Comparison of ENCODE assay signal across 24 cellular contexts in genomic region chr2:46924038-46924437, GRCh38. TPM values are rescaled to one million over a fixed set of nuclear protein-coding genes. Genes with fewer than 3 reads are reported as not detected.
DNase-seq lines count a peak whose midpoint lies in the region; ATAC-seq, FAIRE-seq and TF ChIP-seq lines count a peak whose summit lies in the region.
"Had no signal": no experiment of that assay in that cellular context is flagged by ENCODE, and none has a peak within 500 bp of the region (broad histone marks: within the 10 kb centered on the region; RNA-seq: fewer than 3 reads in every experiment).

No MANE protein-coding gene starts in this region.

- WGBS in K562 (ENCODE audit: insufficient coverage, low coverage, missing lambda C conversion rate): 89% methylated on average over 2 of the region's 2 CpGs

- peaks cover 30% of the 10 kb centered on the region for H3K36me3 ChIP-seq in BLaER1
- 0 out of 2 replicates have a peak, but pooled peaks cover 6% of the 10 kb centered on the region for H3K36me3 ChIP-seq in PC-9 (ENCODE audit: low read depth)
- no peaks in the 10 kb centered on the region for H3K36me3 ChIP-seq in K562 (ENCODE audit: control insufficient read depth, insufficient read depth, low read length)
- H3K36me3 ChIP-seq: BE2C had no signal

- TF ChIP-seq CTCF in PC-9 (conservative IDR thresholded peaks at IDR 0.05) (0 out of 2 replicates have a peak, but pooled peaks have one; percentile 2), K562 (IDR thresholded peaks at IDR 0.05 in 2 of 3, conservative IDR thresholded peaks at IDR 0.05 in 1 of 3; ENCODE audit: insufficient read depth in 2 of 3, low read depth in 1 of 3, low read length in 3 of 3) (no peak)

- no peaks in the 10 kb centered on the region for H3K9me2 ChIP-seq in PC-9 (ENCODE audit: insufficient read depth)

- peaks cover 43% of the 10 kb centered on the region for H3K79me2 ChIP-seq in PC-9 (ENCODE audit: low read depth)
- no peaks in the 10 kb centered on the region for H3K79me2 ChIP-seq in K562 (ENCODE audit: control insufficient read depth, insufficient read depth, low read length)

- no peak for TF ChIP-seq EP300 in K562 (IDR thresholded peaks at IDR 0.05; ENCODE audit: low read length)

- no TSS peak for BruUV-seq in PC-9 (replicated peaks; lab: Mats Ljungman, UMichigan)
- BruUV-seq in K562 (replicated peaks; lab: Mats Ljungman, UMichigan): no TSS peak

- H3K9ac ChIP-seq in BLaER1: no peak overlapping the region
- no peak overlapping the region for H3K9ac ChIP-seq in K562 (ENCODE audit: insufficient read depth in 1 of 2, low read depth in 2 of 2, low read length in 2 of 2)

- H3K4me2 ChIP-seq in BLaER1 (peak overlapping the region; percentile 35), PC-9 (no peak overlapping the region; the same call in none of the 2 replicates), K562 (ENCODE audit: insufficient read depth, low read length) (no peak overlapping the region)
- H3K4me2 ChIP-seq: GM23338 had no signal

- no peak for TF ChIP-seq POLR2A in K562 (conservative IDR thresholded peaks at IDR 0.05)

- POLR2A ChIA-PET in PC-9 (lab: Charles Lee; ENCODE audit: unreplicated experiment) (interaction anchor here (0.7 kb wide), 2 partner anchors 146 to 263 kb away, joined by 5 to 23 read pairs; no protein-coding TSS in a partner anchor), K562 (lab: Yijun Ruan, JAX) (interaction anchor here (0.7 to 0.9 kb wide), 2 partner anchors 8 to 16 kb away, joined by 3 to 5 read pairs; partner anchors contain the start of gene MCFD2)

- H2AFZ ChIP-seq in PC-9 (no peak overlapping the region), K562 (ENCODE audit: low read depth, low read length) (no peak overlapping the region)
- H2AFZ ChIP-seq: GM23338 had no signal

- peaks cover 23% of the 10 kb centered on the region for H3K4me1 ChIP-seq in BLaER1
- peaks cover 60% of the 10 kb centered on the region for H3K4me1 ChIP-seq in PC-9 (replicated peaks; ENCODE audit: insufficient read depth)
- no peaks in the 10 kb centered on the region for H3K4me1 ChIP-seq in K562 (replicated peaks in 1 of 2; ENCODE audit: control insufficient read depth in 2 of 2, insufficient read depth in 2 of 2, low read length in 2 of 2)
- H3K4me1 ChIP-seq: BE2C had no signal

- TF ChIP-seq RAD21 in K562 (CRISPR knock-in tag; conservative IDR thresholded peaks at IDR 0.05 in 1 of 2, IDR thresholded peaks at IDR 0.05 in 1 of 2): no peak

- H3K9me1 ChIP-seq in K562 (ENCODE audit: control insufficient read depth, insufficient read depth, low read length): no peaks in the 10 kb centered on the region

- DNase-seq in ELF-1 (ENCODE audit: low read depth, low spot score) (peak; percentile 20), PC-9 (no peak), K562 (ENCODE audit: extremely low read depth in 1 of 4, low spot score in 3 of 4) (no peak)
- DNase-seq: 8988T; ACHN; AML-193; BE2C; C1 segment of cervical spinal cord; Calu3; CD4-positive, alpha-beta memory T cell; COR-L47; DMS53; DMS79 treated with DMSO at 0.1 percent for 48 hours; GDM1; H9; HFFc6 had no signal

- H3K27ac ChIP-seq in BLaER1 (no peak overlapping the region), PC-9 (no peak overlapping the region), K562 (ENCODE audit: extremely low read depth, low read depth, low read length) (no peak overlapping the region)
- H3K27ac ChIP-seq: A549 had no signal

- no peaks in the 10 kb centered on the region for H3K27me3 ChIP-seq in BLaER1
- no peaks in the 10 kb centered on the region for H3K27me3 ChIP-seq in PC-9 (ENCODE audit: insufficient read depth, low read depth)
- H3K27me3 ChIP-seq in K562 (ENCODE audit: control insufficient read depth in 2 of 2, insufficient read depth in 2 of 2, low read length in 2 of 2): no peaks in the 10 kb centered on the region
- H3K27me3 ChIP-seq: BE2C had no signal

- CTCF ChIA-PET in PC-9 (lab: Charles Lee) (interaction anchor here (0.6 to 0.7 kb wide), 4 partner anchors 10 to 303 kb away, joined by 3 to 9 read pairs (median 4); no protein-coding TSS in a partner anchor), K562 (lab: Yijun Ruan, JAX; ENCODE audit: low intra/inter-chr PET ratio) (interaction anchor here (0.6 kb wide), 1 partner anchor 858 kb away, joined by 3 read pairs; no protein-coding TSS in a partner anchor)

- intact Hi-C loops in PC-9 (cut with micrococcal nuclease; ENCODE audit: unreplicated experiment) (no loop called here), K562 (cut with micrococcal nuclease) (no loop called here)

- ATAC-seq in K562 (no peak), GM19023 (IDR thresholded peaks at IDR 0.05; ENCODE audit: unreplicated experiment) (no peak), HG03354 (IDR thresholded peaks at IDR 0.05; ENCODE audit: poor library complexity, severe bottlenecking, unreplicated experiment) (no peak), HG02759 (IDR thresholded peaks at IDR 0.05; ENCODE audit: unreplicated experiment) (no peak), HG03571 (IDR thresholded peaks at IDR 0.05; ENCODE audit: unreplicated experiment) (no peak)
- ATAC-seq: GM23338 had no signal

- H3K9me3 ChIP-seq in BLaER1: peaks cover 35% of the 10 kb centered on the region
- H3K9me3 ChIP-seq in PC-9 (ENCODE audit: insufficient read depth, low read depth): peaks cover 7% of the 10 kb centered on the region
- H3K9me3 ChIP-seq in K562 (replicated peaks; ENCODE audit: control insufficient read depth, insufficient read depth, low read depth, low read length): peaks cover 9% of the 10 kb centered on the region; the same call in 1 of the 2 replicates
- H3K9me3 ChIP-seq: BE2C had no signal

- in situ Hi-C loops in K562 (cut with MboI): no loop called here

- no peak overlapping the region for H3K4me3 ChIP-seq in BLaER1
- no peak overlapping the region for H3K4me3 ChIP-seq in PC-9
- H3K4me3 ChIP-seq in K562: no peak overlapping the region
- H3K4me3 ChIP-seq: A549, GM23338 had no signal

- peaks cover 40% of the 10 kb centered on the region for H3F3A ChIP-seq in PC-9 (ENCODE audit: insufficient read depth, low read depth)

- no peaks in the 10 kb centered on the region for H4K20me1 ChIP-seq in BLaER1
- no peaks in the 10 kb centered on the region for H4K20me1 ChIP-seq in PC-9 (ENCODE audit: insufficient read depth)
- H4K20me1 ChIP-seq in K562 (replicated peaks; ENCODE audit: control insufficient read depth, insufficient read depth, low read length): no peaks in the 10 kb centered on the region

- no peak for FAIRE-seq in K562 (lab: Jason Lieb, UNC)
- FAIRE-seq: A549, GM12891 had no signal

TF ChIP-seq in K562, 482 proteins besides CTCF, POLR2A, EP300 and RAD21 (continues in another document):
- no peak for TF ChIP-seq MTA2 (IDR thresholded peaks at IDR 0.05; ENCODE audit: low read depth)
- TF ChIP-seq ASH1L (IDR thresholded peaks at IDR 0.05; ENCODE audit: borderline replicate concordance, low read depth, partially characterized antibody): no peak
- TF ChIP-seq ZNF384 (IDR thresholded peaks at IDR 0.05; ENCODE audit: low read depth, low read length): peak; percentile 85
- TF ChIP-seq ZBTB1 (CRISPR knock-in tag; IDR thresholded peaks at IDR 0.05; ENCODE audit: borderline replicate concordance, low read depth): no peak
- TF ChIP-seq NR2F6 (CRISPR knock-in tag; IDR thresholded peaks at IDR 0.05): no peak
- no peak for TF ChIP-seq MAFK (IDR thresholded peaks at IDR 0.05; ENCODE audit: low read length)

RNA-seq across cellular contexts. Expression of gene MCFD2, which starts 8.4 kb away (rescaled TPM):
- total RNA-seq in PC-9 (2021) (127 and 163 TPM in 2 replicates), K562 (2014; rRNA removed) (78.6 and 82.9 TPM in 2 replicates), K562 (2014; rRNA removed; fragmentation: Illumina TruSeq; extraction: Trizol) (99.4 and 117 TPM in 2 replicates), K562 (2015; rRNA removed; fragmentation: Illumina TruSeq; extraction: Trizol) (95.8 and 100 TPM in 2 replicates), K562 (2021) (115 and 125 TPM in 2 replicates)
- total RNA-seq in K562 (2011; cell fraction: chromatin; rRNA removed; ENCODE audit: low replicate concordance): 97.6 and 157 TPM in 2 replicates
- total RNA-seq in K562 (2011; cell fraction: nucleolus; rRNA removed): 127 and 128 TPM in 2 replicates
- total RNA-seq in K562 (2011; cell fraction: nucleoplasm; rRNA removed): 152 and 201 TPM in 2 replicates
- polyA plus RNA-seq in K562 (2011; rRNA removed) (165 and 201 TPM in 2 replicates), K562 (2014; fragmentation: Illumina TruSeq; extraction: Trizol) (110 and 123 TPM in 2 replicates), K562 (2014; fragmentation: Nextera tagmentation; extraction: Ambion mirVana) (100 to 1,000 TPM; 217 to 237 TPM), K562 (2014; rRNA removed) (94.0 and 99.3 TPM in 2 replicates)
- polyA plus RNA-seq in K562 (2011; cell fraction: cytosol; rRNA removed): 73.3 and 94.0 TPM in 2 replicates
- polyA plus RNA-seq in K562 (2011; cell fraction: nucleus; rRNA removed): 44.7 and 52.8 TPM in 2 replicates
- 122 and 156 TPM in 2 replicates for polyA plus RNA-seq in K562 (2012)
- 227 and 238 TPM in 2 replicates for polyA minus RNA-seq in K562 (2011; rRNA and poly(A)+ RNA removed)
- 45.9 and 53.0 TPM in 2 replicates for polyA minus RNA-seq in K562 (2011; cell fraction: cytosol; rRNA and poly(A)+ RNA removed)
- polyA minus RNA-seq in K562 (2011; cell fraction: nucleus; rRNA and poly(A)+ RNA removed): 34.2 and 54.3 TPM in 2 replicates

RNA-seq across cellular contexts. Expression of gene TTC7A, which starts 17.0 kb away (rescaled TPM):
- total RNA-seq in PC-9 (2021): 66.8 and 80.9 TPM in 2 replicates
- 30.2 and 61.4 TPM in 2 replicates for total RNA-seq in K562 (2011; cell fraction: chromatin; rRNA removed; ENCODE audit: low replicate concordance)
- 25.0 and 33.5 TPM in 2 replicates for total RNA-seq in K562 (2011; cell fraction: nucleolus; rRNA removed)
- 22.7 and 28.2 TPM in 2 replicates for total RNA-seq in K562 (2011; cell fraction: nucleoplasm; rRNA removed)
- 9.3 and 10.9 TPM in 2 replicates for total RNA-seq in K562 (2014; rRNA removed)
- total RNA-seq in K562 (2014; rRNA removed; fragmentation: Illumina TruSeq; extraction: Trizol): 4.2 and 4.8 TPM in 2 replicates
- total RNA-seq in K562 (2015; rRNA removed; fragmentation: Illumina TruSeq; extraction: Trizol): 5.8 and 5.9 TPM in 2 replicates
- 14.5 and 15.0 TPM in 2 replicates for total RNA-seq in K562 (2021)
- 7.1 and 9.3 TPM in 2 replicates for polyA plus RNA-seq in K562 (2011; rRNA removed)
- polyA plus RNA-seq in K562 (2011; cell fraction: cytosol; rRNA removed): 5.9 and 9.1 TPM in 2 replicates
- 26.0 and 36.1 TPM in 2 replicates for polyA plus RNA-seq in K562 (2011; cell fraction: nucleus; rRNA removed)
- polyA plus RNA-seq in K562 (2012): 10.1 and 12.3 TPM in 2 replicates
- polyA plus RNA-seq in K562 (2014; fragmentation: Illumina TruSeq; extraction: Trizol): 7.7 and 8.8 TPM in 2 replicates
- polyA plus RNA-seq in K562 (2014; fragmentation: Nextera tagmentation; extraction: Ambion mirVana): under 1 TPM; 0.68 to 0.70 TPM
- 6.8 and 7.7 TPM in 2 replicates for polyA plus RNA-seq in K562 (2014; rRNA removed)
- 7.8 and 7.9 TPM in 2 replicates for polyA minus RNA-seq in K562 (2011; rRNA and poly(A)+ RNA removed)
- polyA minus RNA-seq in K562 (2011; cell fraction: cytosol; rRNA and poly(A)+ RNA removed): 5.4 and 8.4 TPM in 2 replicates
- 16.6 and 18.9 TPM in 2 replicates for polyA minus RNA-seq in K562 (2011; cell fraction: nucleus; rRNA and poly(A)+ RNA removed)
